1 cellular context compared by ENCODE assay signal in the genomic region with DNA sequence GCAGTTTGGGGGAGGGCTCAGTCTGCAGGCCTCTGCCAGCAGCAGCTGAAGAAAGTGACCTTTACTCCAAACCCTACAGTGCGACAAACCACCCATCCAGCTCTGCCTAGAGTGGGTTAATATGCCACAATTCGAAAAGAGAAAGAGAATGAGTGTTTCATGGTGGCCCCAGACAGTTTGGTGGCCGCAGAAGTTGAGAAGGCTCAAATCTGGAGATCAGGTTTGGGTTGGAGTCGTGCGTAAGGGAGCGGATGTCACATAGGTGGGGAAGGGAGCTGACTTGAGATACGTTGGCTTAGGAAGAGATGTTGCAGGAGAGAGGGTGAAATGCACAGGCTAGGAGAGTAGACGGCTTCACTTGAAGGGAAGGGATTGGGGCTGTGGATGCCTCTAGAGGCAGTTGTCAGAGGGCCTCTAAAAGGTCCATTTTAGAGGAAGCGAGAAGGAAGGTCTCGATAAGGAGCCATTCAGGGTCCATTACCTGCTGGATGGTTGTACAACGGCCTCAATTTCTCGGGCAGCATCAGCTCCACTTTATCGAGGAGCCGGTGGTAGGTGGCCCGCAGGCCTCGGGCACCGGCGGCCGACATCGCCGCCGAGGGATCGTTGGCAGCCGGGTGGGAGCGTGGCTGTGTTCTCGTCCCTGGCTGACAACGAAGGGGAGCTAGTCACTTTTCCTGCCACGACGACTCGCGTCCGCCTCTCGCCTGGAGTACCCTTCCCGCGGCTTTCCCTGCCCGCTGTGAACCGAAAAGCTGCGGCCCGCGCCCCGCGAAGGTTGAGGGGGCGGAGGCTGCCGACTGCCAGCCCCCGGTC.
TF ChIP-seq lines count a peak whose summit lies in the region.

No MANE protein-coding gene starts in this region.

TF ChIP-seq in K562, 482 proteins besides CTCF, POLR2A, EP300 and RAD21 (continued from another document and continues in another):
- TF ChIP-seq, protein P1, sequence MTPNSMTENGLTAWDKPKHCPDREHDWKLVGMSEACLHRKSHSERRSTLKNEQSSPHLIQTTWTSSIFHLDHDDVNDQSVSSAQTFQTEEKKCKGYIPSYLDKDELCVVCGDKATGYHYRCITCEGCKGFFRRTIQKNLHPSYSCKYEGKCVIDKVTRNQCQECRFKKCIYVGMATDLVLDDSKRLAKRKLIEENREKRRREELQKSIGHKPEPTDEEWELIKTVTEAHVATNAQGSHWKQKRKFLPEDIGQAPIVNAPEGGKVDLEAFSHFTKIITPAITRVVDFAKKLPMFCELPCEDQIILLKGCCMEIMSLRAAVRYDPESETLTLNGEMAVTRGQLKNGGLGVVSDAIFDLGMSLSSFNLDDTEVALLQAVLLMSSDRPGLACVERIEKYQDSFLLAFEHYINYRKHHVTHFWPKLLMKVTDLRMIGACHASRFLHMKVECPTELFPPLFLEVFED (CRISPR knock-in tag; conservative IDR thresholded peaks at IDR 0.05): 0 out of 2 replicates have a peak, but pooled peaks have one; percentile 24
- TF ChIP-seq SRSF9 (IDR thresholded peaks at IDR 0.05; ENCODE audit: borderline replicate concordance, low read depth, low read length): no peak
- TF ChIP-seq CHD4 (IDR thresholded peaks at IDR 0.05; ENCODE audit: insufficient read depth, insufficient replicate concordance, low read depth, low read length, poor library complexity, severe bottlenecking): no peak
- no peak; the same call in 1 of the 2 replicates for TF ChIP-seq LCOR (CRISPR knock-in tag; IDR thresholded peaks at IDR 0.05)
- TF ChIP-seq, protein P2, sequence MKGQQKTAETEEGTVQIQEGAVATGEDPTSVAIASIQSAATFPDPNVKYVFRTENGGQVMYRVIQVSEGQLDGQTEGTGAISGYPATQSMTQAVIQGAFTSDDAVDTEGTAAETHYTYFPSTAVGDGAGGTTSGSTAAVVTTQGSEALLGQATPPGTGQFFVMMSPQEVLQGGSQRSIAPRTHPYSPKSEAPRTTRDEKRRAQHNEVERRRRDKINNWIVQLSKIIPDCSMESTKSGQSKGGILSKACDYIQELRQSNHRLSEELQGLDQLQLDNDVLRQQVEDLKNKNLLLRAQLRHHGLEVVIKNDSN (CRISPR knock-in tag; IDR thresholded peaks at IDR 0.05): no peak
- no peak for TF ChIP-seq CBX8 (IDR thresholded peaks at IDR 0.05; ENCODE audit: borderline replicate concordance, extremely low read depth, low read depth, low read length, poor library complexity, severe bottlenecking)
- TF ChIP-seq, protein P3, sequence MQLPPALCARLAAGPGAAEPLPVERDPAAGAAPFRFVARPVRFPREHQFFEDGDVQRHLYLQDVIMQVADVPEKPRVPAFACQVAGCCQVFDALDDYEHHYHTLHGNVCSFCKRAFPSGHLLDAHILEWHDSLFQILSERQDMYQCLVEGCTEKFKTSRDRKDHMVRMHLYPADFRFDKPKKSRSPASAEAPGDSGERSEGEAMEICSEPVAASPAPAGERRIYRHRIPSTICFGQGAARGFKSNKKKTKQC (CRISPR knock-in tag; IDR thresholded peaks at IDR 0.05): no peak; the same call in none of the 2 replicates
- TF ChIP-seq, protein P4, sequence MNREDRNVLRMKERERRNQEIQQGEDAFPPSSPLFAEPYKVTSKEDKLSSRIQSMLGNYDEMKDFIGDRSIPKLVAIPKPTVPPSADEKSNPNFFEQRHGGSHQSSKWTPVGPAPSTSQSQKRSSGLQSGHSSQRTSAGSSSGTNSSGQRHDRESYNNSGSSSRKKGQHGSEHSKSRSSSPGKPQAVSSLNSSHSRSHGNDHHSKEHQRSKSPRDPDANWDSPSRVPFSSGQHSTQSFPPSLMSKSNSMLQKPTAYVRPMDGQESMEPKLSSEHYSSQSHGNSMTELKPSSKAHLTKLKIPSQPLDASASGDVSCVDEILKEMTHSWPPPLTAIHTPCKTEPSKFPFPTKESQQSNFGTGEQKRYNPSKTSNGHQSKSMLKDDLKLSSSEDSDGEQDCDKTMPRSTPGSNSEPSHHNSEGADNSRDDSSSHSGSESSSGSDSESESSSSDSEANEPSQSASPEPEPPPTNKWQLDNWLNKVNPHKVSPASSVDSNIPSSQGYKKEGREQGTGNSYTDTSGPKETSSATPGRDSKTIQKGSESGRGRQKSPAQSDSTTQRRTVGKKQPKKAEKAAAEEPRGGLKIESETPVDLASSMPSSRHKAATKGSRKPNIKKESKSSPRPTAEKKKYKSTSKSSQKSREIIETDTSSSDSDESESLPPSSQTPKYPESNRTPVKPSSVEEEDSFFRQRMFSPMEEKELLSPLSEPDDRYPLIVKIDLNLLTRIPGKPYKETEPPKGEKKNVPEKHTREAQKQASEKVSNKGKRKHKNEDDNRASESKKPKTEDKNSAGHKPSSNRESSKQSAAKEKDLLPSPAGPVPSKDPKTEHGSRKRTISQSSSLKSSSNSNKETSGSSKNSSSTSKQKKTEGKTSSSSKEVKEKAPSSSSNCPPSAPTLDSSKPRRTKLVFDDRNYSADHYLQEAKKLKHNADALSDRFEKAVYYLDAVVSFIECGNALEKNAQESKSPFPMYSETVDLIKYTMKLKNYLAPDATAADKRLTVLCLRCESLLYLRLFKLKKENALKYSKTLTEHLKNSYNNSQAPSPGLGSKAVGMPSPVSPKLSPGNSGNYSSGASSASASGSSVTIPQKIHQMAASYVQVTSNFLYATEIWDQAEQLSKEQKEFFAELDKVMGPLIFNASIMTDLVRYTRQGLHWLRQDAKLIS (CRISPR knock-in tag; IDR thresholded peaks at IDR 0.05): 0 out of 2 replicates have a peak, but pooled peaks have one; percentile 1
- no peak for TF ChIP-seq ZNF316 (IDR thresholded peaks at IDR 0.05)
- TF ChIP-seq REST (CRISPR knock-in tag; IDR thresholded peaks at IDR 0.05; ENCODE audit: low read depth): peak; percentile 58; the same call in 1 of the 2 replicates
- 0 out of 4 replicates have a peak, but pooled peaks of 1 of the 2 experiments have one; percentile 27 for TF ChIP-seq ARNT (IDR thresholded peaks at IDR 0.05)
- no peak for TF ChIP-seq NR0B1 (IDR thresholded peaks at IDR 0.05; ENCODE audit: partially characterized antibody)
- TF ChIP-seq, protein P5, sequence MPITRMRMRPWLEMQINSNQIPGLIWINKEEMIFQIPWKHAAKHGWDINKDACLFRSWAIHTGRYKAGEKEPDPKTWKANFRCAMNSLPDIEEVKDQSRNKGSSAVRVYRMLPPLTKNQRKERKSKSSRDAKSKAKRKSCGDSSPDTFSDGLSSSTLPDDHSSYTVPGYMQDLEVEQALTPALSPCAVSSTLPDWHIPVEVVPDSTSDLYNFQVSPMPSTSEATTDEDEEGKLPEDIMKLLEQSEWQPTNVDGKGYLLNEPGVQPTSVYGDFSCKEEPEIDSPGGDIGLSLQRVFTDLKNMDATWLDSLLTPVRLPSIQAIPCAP (CRISPR knock-in tag; IDR thresholded peaks at IDR 0.05; ENCODE audit: borderline replicate concordance): no peak
- TF ChIP-seq ARHGAP35 (IDR thresholded peaks at IDR 0.05; ENCODE audit: partially characterized antibody): no peak
- TF ChIP-seq ZNF174 (CRISPR knock-in tag; IDR thresholded peaks at IDR 0.05): no peak
- no peak for TF ChIP-seq CTCFL (IDR thresholded peaks at IDR 0.05; ENCODE audit: borderline replicate concordance, insufficient read depth, low read depth, low read length, poor library complexity, severe bottlenecking)
- TF ChIP-seq, protein P6, sequence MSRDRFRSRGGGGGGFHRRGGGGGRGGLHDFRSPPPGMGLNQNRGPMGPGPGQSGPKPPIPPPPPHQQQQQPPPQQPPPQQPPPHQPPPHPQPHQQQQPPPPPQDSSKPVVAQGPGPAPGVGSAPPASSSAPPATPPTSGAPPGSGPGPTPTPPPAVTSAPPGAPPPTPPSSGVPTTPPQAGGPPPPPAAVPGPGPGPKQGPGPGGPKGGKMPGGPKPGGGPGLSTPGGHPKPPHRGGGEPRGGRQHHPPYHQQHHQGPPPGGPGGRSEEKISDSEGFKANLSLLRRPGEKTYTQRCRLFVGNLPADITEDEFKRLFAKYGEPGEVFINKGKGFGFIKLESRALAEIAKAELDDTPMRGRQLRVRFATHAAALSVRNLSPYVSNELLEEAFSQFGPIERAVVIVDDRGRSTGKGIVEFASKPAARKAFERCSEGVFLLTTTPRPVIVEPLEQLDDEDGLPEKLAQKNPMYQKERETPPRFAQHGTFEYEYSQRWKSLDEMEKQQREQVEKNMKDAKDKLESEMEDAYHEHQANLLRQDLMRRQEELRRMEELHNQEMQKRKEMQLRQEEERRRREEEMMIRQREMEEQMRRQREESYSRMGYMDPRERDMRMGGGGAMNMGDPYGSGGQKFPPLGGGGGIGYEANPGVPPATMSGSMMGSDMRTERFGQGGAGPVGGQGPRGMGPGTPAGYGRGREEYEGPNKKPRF (IDR thresholded peaks at IDR 0.05; ENCODE audit: low read depth, low read length): no peak
- no peak for TF ChIP-seq MYNN (IDR thresholded peaks at IDR 0.05)
- TF ChIP-seq MYNN (CRISPR knock-in tag; IDR thresholded peaks at IDR 0.05): no peak
- peak; percentile 49; the same call in 1 of the 2 replicates for TF ChIP-seq HDAC8 (tag; IDR thresholded peaks at IDR 0.05)
- no peak for TF ChIP-seq PCBP2 (IDR thresholded peaks at IDR 0.05; ENCODE audit: low read depth, low read length, poor library complexity, severe bottlenecking)
- TF ChIP-seq PCBP1 (IDR thresholded peaks at IDR 0.05; ENCODE audit: low read depth, low read length, poor library complexity, severe bottlenecking): no peak
- peak; percentile 34; the same call in 1 of the 2 replicates for TF ChIP-seq ERF (CRISPR knock-in tag; IDR thresholded peaks at IDR 0.05)
- peak; percentile 97 for TF ChIP-seq EGR1 (conservative IDR thresholded peaks at IDR 0.05)
- peak; percentile 66 for TF ChIP-seq EHMT2 (IDR thresholded peaks at IDR 0.05)
- peak; percentile 65; the same call in 1 of the 2 replicates for TF ChIP-seq CC2D1A (IDR thresholded peaks at IDR 0.05)
- TF ChIP-seq, protein P7, sequence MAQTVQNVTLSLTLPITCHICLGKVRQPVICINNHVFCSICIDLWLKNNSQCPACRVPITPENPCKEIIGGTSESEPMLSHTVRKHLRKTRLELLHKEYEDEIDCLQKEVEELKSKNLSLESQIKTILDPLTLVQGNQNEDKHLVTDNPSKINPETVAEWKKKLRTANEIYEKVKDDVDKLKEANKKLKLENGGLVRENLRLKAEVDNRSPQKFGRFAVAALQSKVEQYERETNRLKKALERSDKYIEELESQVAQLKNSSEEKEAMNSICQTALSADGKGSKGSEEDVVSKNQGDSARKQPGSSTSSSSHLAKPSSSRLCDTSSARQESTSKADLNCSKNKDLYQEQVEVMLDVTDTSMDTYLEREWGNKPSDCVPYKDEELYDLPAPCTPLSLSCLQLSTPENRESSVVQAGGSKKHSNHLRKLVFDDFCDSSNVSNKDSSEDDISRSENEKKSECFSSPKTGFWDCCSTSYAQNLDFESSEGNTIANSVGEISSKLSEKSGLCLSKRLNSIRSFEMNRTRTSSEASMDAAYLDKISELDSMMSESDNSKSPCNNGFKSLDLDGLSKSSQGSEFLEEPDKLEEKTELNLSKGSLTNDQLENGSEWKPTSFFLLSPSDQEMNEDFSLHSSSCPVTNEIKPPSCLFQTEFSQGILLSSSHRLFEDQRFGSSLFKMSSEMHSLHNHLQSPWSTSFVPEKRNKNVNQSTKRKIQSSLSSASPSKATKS (CRISPR knock-in tag; IDR thresholded peaks at IDR 0.05): no peak
- no peak; the same call in 1 of the 2 replicates for TF ChIP-seq E2F3 (CRISPR knock-in tag; IDR thresholded peaks at IDR 0.05)
- TF ChIP-seq ZNF12 (CRISPR knock-in tag; IDR thresholded peaks at IDR 0.05): no peak
- TF ChIP-seq, protein P8, sequence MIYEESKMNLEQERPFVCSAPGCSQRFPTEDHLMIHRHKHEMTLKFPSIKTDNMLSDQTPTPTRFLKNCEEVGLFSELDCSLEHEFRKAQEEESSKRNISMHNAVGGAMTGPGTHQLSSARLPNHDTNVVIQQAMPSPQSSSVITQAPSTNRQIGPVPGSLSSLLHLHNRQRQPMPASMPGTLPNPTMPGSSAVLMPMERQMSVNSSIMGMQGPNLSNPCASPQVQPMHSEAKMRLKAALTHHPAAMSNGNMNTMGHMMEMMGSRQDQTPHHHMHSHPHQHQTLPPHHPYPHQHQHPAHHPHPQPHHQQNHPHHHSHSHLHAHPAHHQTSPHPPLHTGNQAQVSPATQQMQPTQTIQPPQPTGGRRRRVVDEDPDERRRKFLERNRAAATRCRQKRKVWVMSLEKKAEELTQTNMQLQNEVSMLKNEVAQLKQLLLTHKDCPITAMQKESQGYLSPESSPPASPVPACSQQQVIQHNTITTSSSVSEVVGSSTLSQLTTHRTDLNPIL (CRISPR knock-in tag; IDR thresholded peaks at IDR 0.05): no peak
